In genomic region chr7:146176790-146177189, GRCh38 we compare ENCODE assay signal across 17 cellular contexts.
"Had no signal": no experiment of that assay in that cellular context is flagged by ENCODE, and none has a peak within 500 bp of the region (broad histone marks: within the 10 kb centered on the region; RNA-seq: fewer than 3 reads in every experiment).

No MANE protein-coding gene starts in this region.

- H3K27me3 Mint-ChIP-seq: naive thymus-derived CD4-positive, alpha-beta T cell; stimulated activated memory B cell treated with anti-CD40 and anti-IgM and Interleukin-4, amounts not matched to agents 10 μg/mL and 1 μg/mL and 100 μg/mL, for 72 hours had no signal

- H3K4me1 ChIP-seq: gastroesophageal sphincter, left lung had no signal

- H3K4me3 Mint-ChIP-seq: activated T-cell treated with anti-CD3 and anti-CD28 coated beads, Interleukin-2, amount 50 U/mL, for 72 hours; naive thymus-derived CD4-positive, alpha-beta T cell; stimulated activated memory B cell treated with anti-CD40 and anti-IgM and Interleukin-4, amounts not matched to agents 10 μg/mL and 1 μg/mL and 100 μg/mL, for 72 hours had no signal

- H3K4me3 ChIP-seq: dorsolateral prefrontal cortex, gastroesophageal sphincter, left lung, mucosa of descending colon had no signal

- H3K27ac ChIP-seq: dorsolateral prefrontal cortex, gastroesophageal sphincter, left lung, WERI-Rb-1 had no signal

- H3K36me3 Mint-ChIP-seq: activated naive CD4-positive, alpha-beta T cell treated with anti-CD3 and anti-CD28 coated beads, Interleukin-2, amount 50 U/mL, for 72 hours; naive thymus-derived CD4-positive, alpha-beta T cell; stimulated activated memory B cell treated with anti-CD40 and anti-IgM and Interleukin-4, amounts not matched to agents 10 μg/mL and 1 μg/mL and 100 μg/mL, for 72 hours had no signal

- ATAC-seq: activated naive CD4-positive, alpha-beta T cell treated with anti-CD3 and anti-CD28 coated beads, Interleukin-2, amount 50 U/mL, for 72 hours; activated T-cell treated with anti-CD3 and anti-CD28 coated beads, Interleukin-2, amount 50 U/mL, for 72 hours; gastroesophageal sphincter; left lung; mucosa of descending colon; naive thymus-derived CD4-positive, alpha-beta T cell; stimulated activated memory B cell treated with anti-CD40 and anti-IgM and Interleukin-4, amounts not matched to agents 10 μg/mL and 1 μg/mL and 100 μg/mL, for 72 hours had no signal

- H3K9me3 Mint-ChIP-seq: stimulated activated memory B cell treated with anti-CD40 and anti-IgM and Interleukin-4, amounts not matched to agents 10 μg/mL and 1 μg/mL and 100 μg/mL, for 72 hours had no signal

- H3K36me3 ChIP-seq: gastroesophageal sphincter, left lung, WERI-Rb-1 had no signal

- H3K9me3 ChIP-seq: gastroesophageal sphincter had no signal

- H3K27ac Mint-ChIP-seq: activated naive CD4-positive, alpha-beta T cell treated with anti-CD3 and anti-CD28 coated beads, Interleukin-2, amount 50 U/mL, for 72 hours; activated T-cell treated with anti-CD3 and anti-CD28 coated beads, Interleukin-2, amount 50 U/mL, for 72 hours; naive thymus-derived CD4-positive, alpha-beta T cell; stimulated activated memory B cell treated with anti-CD40 and anti-IgM and Interleukin-4, amounts not matched to agents 10 μg/mL and 1 μg/mL and 100 μg/mL, for 72 hours had no signal

- H3K4me1 Mint-ChIP-seq: naive thymus-derived CD4-positive, alpha-beta T cell; stimulated activated memory B cell treated with anti-CD40 and anti-IgM and Interleukin-4, amounts not matched to agents 10 μg/mL and 1 μg/mL and 100 μg/mL, for 72 hours had no signal

- H3K27me3 ChIP-seq: dorsolateral prefrontal cortex, gastroesophageal sphincter, left lung had no signal

- DNase-seq: activated CD4-positive, alpha-beta T cell treated with anti-CD3 and anti-CD28 coated beads for 4 hours; activated CD8-positive, alpha-beta memory T cell treated with anti-CD3 and anti-CD28 coated beads, Interleukin-2, amount 50 U/mL, for 48 hours; activated gamma-delta T cell; activated T-cell treated with anti-CD3 and anti-CD28 coated beads, Interleukin-2, amount 50 U/mL, for 72 hours; dorsolateral prefrontal cortex; erythroblast; left lung; mammary epithelial cell; mucosa of descending colon; naive thymus-derived CD4-positive, alpha-beta T cell; nucleus accumbens; posterior cingulate gyrus; stimulated activated CD4-positive, alpha-beta T cell treated with anti-CD3 and anti-CD28 coated beads, Interleukin-2, amount 100 ng/mL, for 48 hours; WERI-Rb-1 had no signal
